11 cellular contexts compared by ENCODE assay signal in the genomic region with DNA sequence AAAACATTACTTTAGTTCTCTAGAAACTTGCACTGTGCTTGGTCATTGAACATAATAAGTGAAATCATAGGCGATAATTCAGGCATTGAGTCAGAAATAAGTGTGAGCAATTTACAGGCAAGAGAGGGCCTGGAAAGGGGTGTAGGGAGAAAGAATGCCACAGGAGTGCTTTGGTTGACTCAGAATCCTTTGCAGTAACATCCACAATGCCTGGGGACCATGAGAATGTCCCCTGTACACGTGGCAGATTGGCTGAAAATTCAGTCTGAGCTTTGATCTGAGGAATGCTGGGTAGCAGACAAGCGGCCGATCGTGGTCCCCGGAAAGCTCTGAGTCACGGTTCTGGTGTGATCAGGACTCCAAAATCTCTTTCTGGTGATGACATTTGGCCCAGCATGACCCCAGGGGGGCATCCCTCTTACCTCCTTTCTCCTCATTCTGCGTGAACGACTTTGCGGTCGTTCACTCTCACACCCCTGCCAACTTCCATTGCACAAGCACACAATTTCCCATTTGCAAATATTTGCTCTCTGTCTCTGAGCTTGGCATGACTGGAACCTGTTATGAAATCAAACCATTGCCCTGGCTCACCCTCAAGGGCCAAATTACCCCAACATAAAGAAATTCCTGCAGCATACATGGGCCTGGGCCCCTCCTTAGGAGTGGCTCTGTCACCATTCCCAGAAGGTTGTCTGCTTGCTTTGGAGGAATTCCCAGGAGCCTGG.
A peak's percentile ranks its signal among the peaks of the same experiment; 100 is the strongest.
DNase-seq lines count a peak whose midpoint lies in the region; ATAC-seq and TF ChIP-seq lines count a peak whose summit lies in the region.
"Had no signal": no experiment of that assay in that cellular context is flagged by ENCODE, and none has a peak within 500 bp of the region (broad histone marks: within the 10 kb centered on the region; RNA-seq: fewer than 3 reads in every experiment).

No MANE protein-coding gene starts in this region.

- H3K4me1 ChIP-seq in muscle layer of duodenum (ENCODE audit: control insufficient read depth in 1 of 2, insufficient read depth in 2 of 2, low read length in 2 of 2), result peaks cover 17% of the 10 kb centered on the region in 2 donors

- DNase-seq in AG20443 (ENCODE audit: low spot score) (peak; percentile 90), NCI-H1092 treated with DMSO at 0.1 percent for 48 hours (lab: John Stamatoyannopoulos, UW) (peak; percentile 57), epithelial cell of esophagus (ENCODE audit: low read depth) (peak; percentile 92), NCI-H1930 (lab: John Stamatoyannopoulos, UW) (no peak), T-helper 9 cell (no peak), pons (ENCODE audit: low spot score) (no peak)
- DNase-seq: activated naive CD8-positive, alpha-beta T cell treated with anti-CD3 and anti-CD28 coated beads, Interleukin-2, amount 10 ng/mL, durations not matched to agents 7 days and 5 days; naive B cell had no signal

- ATAC-seq in GM18873 (IDR thresholded peaks at IDR 0.05; ENCODE audit: low FRiP score, unreplicated experiment), result no peak

- no peaks in the 10 kb centered on the region for H3K36me3 ChIP-seq in muscle layer of duodenum (ENCODE audit: control insufficient read depth in 1 of 2, insufficient read depth in 2 of 2, low read length in 2 of 2)

- peak overlapping the region; percentile 30 for H3K27ac ChIP-seq in muscle layer of duodenum (ENCODE audit: low read length)

- H3K27me3 ChIP-seq in muscle layer of duodenum (ENCODE audit: low read depth, low read length), result no peaks in the 10 kb centered on the region
- H3K27me3 ChIP-seq: tibial nerve had no signal

- no peaks in the 10 kb centered on the region for H3K9me3 ChIP-seq in muscle layer of duodenum (ENCODE audit: control insufficient read depth in 1 of 2, low read length in 2 of 2)
- H3K9me3 ChIP-seq: tibial nerve had no signal

- H3K4me3 ChIP-seq in epithelial cell of esophagus (ENCODE audit: low read length) (no peak overlapping the region), muscle layer of duodenum (ENCODE audit: low read depth in 1 of 2, low read length in 2 of 2) (no peak overlapping the region)
- H3K4me3 ChIP-seq: tibial nerve had no signal

- TF ChIP-seq CTCF in epithelial cell of esophagus (IDR thresholded peaks at IDR 0.05; ENCODE audit: insufficient read depth, low read depth, low read length, missing control alignments), result no peak

Comparison
In these comparisons a context has a peak if more than half of its experiments do, and no peak if none do; other contexts are left out.
1. DNase-seq: peak in AG20443 (single experiment), NCI-H1092 treated with DMSO at 0.1 percent for 48 hours (single experiment) and epithelial cell of esophagus (single experiment); none in NCI-H1930 (0 of 2), T-helper 9 cell (single experiment) and pons (single experiment).